In the genomic region with DNA sequence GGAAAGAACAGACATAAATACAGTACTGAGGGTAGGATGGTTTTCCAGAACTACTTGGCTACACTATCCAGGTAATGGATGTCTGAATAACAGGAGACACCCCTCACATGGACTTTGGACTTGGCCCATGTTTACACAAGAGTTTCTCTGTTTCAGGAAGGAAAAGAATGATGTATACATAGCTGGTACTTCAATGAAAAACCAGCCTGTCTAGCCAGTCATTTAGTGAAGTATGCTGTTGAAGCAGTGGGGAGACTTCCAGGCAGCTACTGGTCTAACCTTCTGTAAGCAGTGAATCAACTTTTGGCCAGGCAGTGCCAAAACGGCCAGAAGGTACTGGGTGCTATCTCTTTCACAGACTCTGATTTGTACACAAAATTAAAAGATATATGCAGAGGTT, we compare ENCODE assay signal across 1 cellular context.
TF ChIP-seq lines count a peak whose summit lies in the region.

No MANE protein-coding gene starts in this region.

TF ChIP-seq in HepG2, 621 proteins besides CTCF, POLR2A, EP300 and RAD21 (continued from another document):
- no peak for TF ChIP-seq MLXIP (CRISPR knock-in tag; IDR thresholded peaks at IDR 0.05; ENCODE audit: borderline replicate concordance)
- peak; percentile 84 for TF ChIP-seq BCL6 (CRISPR knock-in tag; IDR thresholded peaks at IDR 0.05)
- TF ChIP-seq NCOR1 (IDR thresholded peaks at IDR 0.05; ENCODE audit: borderline replicate concordance, low read length): peak; percentile 73; the same call in 1 of the 2 replicates
- no peak for TF ChIP-seq REPIN1 (CRISPR knock-in tag; IDR thresholded peaks at IDR 0.05; ENCODE audit: borderline replicate concordance, low read depth)
- no peak for TF ChIP-seq SOX13 (IDR thresholded peaks at IDR 0.05)
- TF ChIP-seq SOX13 (CRISPR knock-in tag; conservative IDR thresholded peaks at IDR 0.05 in 1 of 2, IDR thresholded peaks at IDR 0.05 in 1 of 2): peak in 1 of 2 experiments; percentile 57; a peak in 1 of 4 replicates
- no peak for TF ChIP-seq SOX6 (IDR thresholded peaks at IDR 0.05)
- peak; percentile 34 for TF ChIP-seq SOX6 (CRISPR knock-in tag; IDR thresholded peaks at IDR 0.05)
- 0 out of 2 replicates have a peak, but pooled peaks have one; percentile 22 for TF ChIP-seq CREM (IDR thresholded peaks at IDR 0.05)
- no peak for TF ChIP-seq CREM (CRISPR knock-in tag; IDR thresholded peaks at IDR 0.05)
- TF ChIP-seq FOXA1 (IDR thresholded peaks at IDR 0.05): no peak
- peak; percentile 84 for TF ChIP-seq FOXA1 (CRISPR knock-in tag; IDR thresholded peaks at IDR 0.05)
